1 cellular context compared by ENCODE assay signal in genomic region chr5:43287493-43287892, GRCh38.
TF ChIP-seq lines count a peak whose summit lies in the region.

No MANE protein-coding gene starts in this region.

TF ChIP-seq in K562, 482 proteins besides CTCF, POLR2A, EP300 and RAD21:
- no peak for TF ChIP-seq PHB2 (IDR thresholded peaks at IDR 0.05; ENCODE audit: low read depth)
- TF ChIP-seq CHD4 (IDR thresholded peaks at IDR 0.05; ENCODE audit: insufficient read depth, insufficient replicate concordance, low read depth, low read length, poor library complexity, severe bottlenecking): no peak
- TF ChIP-seq C11orf30 (IDR thresholded peaks at IDR 0.05; ENCODE audit: low read depth): no peak
- peak; percentile 35; the same call in 1 of the 2 replicates for TF ChIP-seq CEBPB (tag; IDR thresholded peaks at IDR 0.05)
- peak; percentile 10; the same call in 1 of the 2 replicates for TF ChIP-seq SUPT5H (IDR thresholded peaks at IDR 0.05)
- no peak for TF ChIP-seq MAZ (CRISPR knock-in tag; conservative IDR thresholded peaks at IDR 0.05 in 1 of 2, IDR thresholded peaks at IDR 0.05 in 1 of 2)
- TF ChIP-seq ZNF57 (CRISPR knock-in tag; IDR thresholded peaks at IDR 0.05): no peak
- no peak for TF ChIP-seq ERF (CRISPR knock-in tag; IDR thresholded peaks at IDR 0.05)
- TF ChIP-seq ZNF830 (CRISPR knock-in tag; IDR thresholded peaks at IDR 0.05): no peak
- TF ChIP-seq FOSL1 (tag; conservative IDR thresholded peaks at IDR 0.05): no peak
- TF ChIP-seq, protein P1, sequence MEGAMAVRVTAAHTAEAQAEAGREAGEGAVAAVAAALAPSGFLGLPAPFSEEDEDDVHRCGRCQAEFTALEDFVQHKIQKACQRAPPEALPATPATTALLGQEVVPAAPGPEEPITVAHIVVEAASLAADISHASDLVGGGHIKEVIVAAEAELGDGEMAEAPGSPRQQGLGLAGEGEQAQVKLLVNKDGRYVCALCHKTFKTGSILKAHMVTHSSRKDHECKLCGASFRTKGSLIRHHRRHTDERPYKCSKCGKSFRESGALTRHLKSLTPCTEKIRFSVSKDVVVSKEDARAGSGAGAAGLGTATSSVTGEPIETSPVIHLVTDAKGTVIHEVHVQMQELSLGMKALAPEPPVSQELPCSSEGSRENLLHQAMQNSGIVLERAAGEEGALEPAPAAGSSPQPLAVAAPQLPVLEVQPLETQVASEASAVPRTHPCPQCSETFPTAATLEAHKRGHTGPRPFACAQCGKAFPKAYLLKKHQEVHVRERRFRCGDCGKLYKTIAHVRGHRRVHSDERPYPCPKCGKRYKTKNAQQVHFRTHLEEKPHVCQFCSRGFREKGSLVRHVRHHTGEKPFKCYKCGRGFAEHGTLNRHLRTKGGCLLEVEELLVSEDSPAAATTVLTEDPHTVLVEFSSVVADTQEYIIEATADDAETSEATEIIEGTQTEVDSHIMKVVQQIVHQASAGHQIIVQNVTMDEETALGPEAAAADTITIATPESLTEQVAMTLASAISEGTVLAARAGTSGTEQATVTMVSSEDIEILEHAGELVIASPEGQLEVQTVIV (CRISPR knock-in tag; IDR thresholded peaks at IDR 0.05; ENCODE audit: borderline replicate concordance): no peak
- no peak for TF ChIP-seq GMEB1 (CRISPR knock-in tag; IDR thresholded peaks at IDR 0.05)
- TF ChIP-seq POLR2AphosphoS2 (IDR thresholded peaks at IDR 0.05; ENCODE audit: low read length): 0 out of 2 replicates have a peak, but pooled peaks have one; percentile 31
- no peak for TF ChIP-seq NRF1 (conservative IDR thresholded peaks at IDR 0.05 in 1 of 2, IDR thresholded peaks at IDR 0.05 in 1 of 2)
- TF ChIP-seq ZNF239 (CRISPR knock-in tag; IDR thresholded peaks at IDR 0.05): no peak
- TF ChIP-seq NR3C1 (CRISPR knock-in tag; IDR thresholded peaks at IDR 0.05): no peak
- no peak for TF ChIP-seq MEF2A (IDR thresholded peaks at IDR 0.05; ENCODE audit: control insufficient read depth, low read depth, low read length)
- TF ChIP-seq ZNF780A (CRISPR knock-in tag; IDR thresholded peaks at IDR 0.05): no peak
